8 cellular contexts compared by ENCODE assay signal in genomic region chr4:76214269-76214628, GRCh38. TPM values are rescaled to one million over a fixed set of nuclear protein-coding genes. Genes with fewer than 3 reads are reported as not detected.
A peak's percentile ranks its signal among the peaks of the same experiment; 100 is the strongest.
DNase-seq lines count a peak whose midpoint lies in the region; ATAC-seq and TF ChIP-seq lines count a peak whose summit lies in the region.

No MANE protein-coding gene starts in this region.

- H3K27ac Mint-ChIP-seq in activated naive CD8-positive, alpha-beta T cell = peak overlapping the region; percentile 85

- peak overlapping the region; percentile 87 for H3K4me3 Mint-ChIP-seq in activated naive CD8-positive, alpha-beta T cell

- no peak for DNase-seq in UCSD-AML1 (lab: John Stamatoyannopoulos, UW; ENCODE audit: unreplicated experiment)
- DNase-seq in activated CD4-positive, CD25-positive, alpha-beta regulatory T cell treated with anti-CD3 and anti-CD28 coated beads, Interleukin-2, amount 50 U/mL, for 72 hours = no peak
- DNase-seq in kidney glomerular epithelial cell (lab: John Stamatoyannopoulos, UW) = no peak

- no peaks in the 10 kb centered on the region for H3K27me3 Mint-ChIP-seq in activated naive CD8-positive, alpha-beta T cell

- no peaks in the 10 kb centered on the region for H3K9me2 ChIP-seq in DOHH2 (replicated peaks; ENCODE audit: control insufficient read depth, low read length)

- peaks cover 37% of the 10 kb centered on the region for H3K27me3 ChIP-seq in DOHH2 (ENCODE audit: control insufficient read depth, low read length)
- H3K27me3 ChIP-seq in layer of hippocampus (ENCODE audit: control insufficient read depth, insufficient read depth, low read length) = no peaks in the 10 kb centered on the region
- peaks cover 3% of the 10 kb centered on the region for H3K27me3 ChIP-seq in thymus (ENCODE audit: control insufficient read depth, insufficient read depth)

- ATAC-seq in HG02571 (IDR thresholded peaks at IDR 0.05; ENCODE audit: unreplicated experiment) = peak; percentile 0

- H3K36me3 ChIP-seq in DOHH2 (ENCODE audit: control insufficient read depth, low read length) (no peaks in the 10 kb centered on the region), thymus (ENCODE audit: control insufficient read depth, insufficient read depth) (no peaks in the 10 kb centered on the region)

- no peaks in the 10 kb centered on the region for H3F3A ChIP-seq in DOHH2 (ENCODE audit: control insufficient read depth, insufficient read depth)

- H3K36me3 Mint-ChIP-seq in activated naive CD8-positive, alpha-beta T cell = no peaks in the 10 kb centered on the region

- H3K4me1 ChIP-seq in DOHH2 (ENCODE audit: control insufficient read depth, low read length) = peaks cover 15% of the 10 kb centered on the region
- H3K4me1 ChIP-seq in thymus (ENCODE audit: control insufficient read depth, insufficient read depth, low read length) = peaks cover 20% of the 10 kb centered on the region

- H3K4me2 ChIP-seq in DOHH2 (ENCODE audit: low read length) = peak overlapping the region; percentile 88

- no peaks in the 10 kb centered on the region for H3K9me3 Mint-ChIP-seq in activated naive CD8-positive, alpha-beta T cell (ENCODE audit: low read depth)

- H3K79me2 ChIP-seq in DOHH2 (ENCODE audit: control insufficient read depth, low read length) = no peaks in the 10 kb centered on the region

- H3K9me3 ChIP-seq in DOHH2 (ENCODE audit: control insufficient read depth, insufficient read depth, low read length) (no peaks in the 10 kb centered on the region), thymus (ENCODE audit: control insufficient read depth) (no peaks in the 10 kb centered on the region)

- H3K27ac ChIP-seq in DOHH2 (ENCODE audit: low read depth, low read length) = no peak overlapping the region
- H3K27ac ChIP-seq in layer of hippocampus (ENCODE audit: low read depth, low read length) = peak overlapping the region; percentile 97
- H3K27ac ChIP-seq in thymus (ENCODE audit: low read depth) = peak overlapping the region; percentile 61

- H4K20me1 ChIP-seq in DOHH2 (ENCODE audit: control insufficient read depth, insufficient read depth, low read depth, low read length) = no peaks in the 10 kb centered on the region

- no peak for TF ChIP-seq CTCF in DOHH2 (IDR thresholded peaks at IDR 0.05; ENCODE audit: low read depth, low read length, poor library complexity, severe bottlenecking)

- peaks cover 45% of the 10 kb centered on the region for H3K4me1 Mint-ChIP-seq in activated naive CD8-positive, alpha-beta T cell (ENCODE audit: low read depth)

- peak overlapping the region; percentile 73 for H3K4me3 ChIP-seq in DOHH2 (ENCODE audit: low read length)
- peak overlapping the region; percentile 65 for H3K4me3 ChIP-seq in thymus (ENCODE audit: low read length)

- 17% methylated on average over 5 of the region's 5 CpGs for WGBS in thymus

RNA-seq across cellular contexts. Expression of gene SCARB2, which starts 0.6 kb away (rescaled TPM):
- 46.6 TPM for polyA plus RNA-seq in thymus

RNA-seq across cellular contexts. Expression of gene FAM47E, which starts 37.3 kb away (rescaled TPM):
- 2.8 TPM for polyA plus RNA-seq in thymus
